ENCODE assay signal across 8 cellular contexts in the genomic region with DNA sequence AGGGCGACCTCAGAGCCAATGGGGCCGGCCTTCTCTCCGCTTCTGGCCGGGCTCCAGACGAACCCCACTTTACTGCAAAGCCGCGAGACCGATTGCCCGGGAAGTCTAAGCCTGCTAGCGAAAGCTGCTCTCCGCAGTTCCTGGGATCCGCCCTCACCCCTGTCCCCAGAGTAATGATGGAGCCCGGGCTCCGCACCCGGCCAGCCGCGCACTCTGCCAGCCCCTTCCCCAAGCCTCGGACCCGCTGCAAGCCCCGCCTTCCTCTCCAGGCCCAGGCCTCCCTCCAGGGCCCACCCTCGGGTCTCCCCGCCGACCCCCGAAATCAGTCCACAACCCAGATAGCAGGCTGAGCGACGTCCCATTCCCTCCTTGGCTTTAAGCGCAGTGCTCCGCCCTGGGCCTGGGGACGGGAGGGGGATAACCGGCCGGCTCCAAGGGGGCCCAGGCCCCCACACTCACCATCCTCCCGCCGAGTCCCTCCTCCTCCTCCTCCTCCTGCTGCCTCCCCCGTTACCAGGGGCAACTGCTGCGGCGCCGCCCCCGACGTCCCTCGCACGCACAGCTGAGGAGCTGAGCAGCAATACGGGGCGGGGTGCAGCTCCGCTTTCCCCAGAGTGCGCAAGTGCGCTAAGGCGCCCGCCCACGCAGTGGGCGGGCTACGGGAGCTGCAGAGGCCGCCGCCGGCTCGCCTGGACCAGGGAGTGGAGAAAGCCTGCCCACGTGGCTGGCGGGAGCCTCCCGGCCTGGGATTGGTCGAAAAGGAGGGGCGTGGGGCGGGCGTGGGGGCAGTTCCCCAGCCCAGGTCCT. TPM values are rescaled to one million over a fixed set of nuclear protein-coding genes. Genes with fewer than 3 reads are reported as not detected.
DNase-seq lines count a peak whose midpoint lies in the region; ATAC-seq, FAIRE-seq and TF ChIP-seq lines count a peak whose summit lies in the region.

A gene with protein sequence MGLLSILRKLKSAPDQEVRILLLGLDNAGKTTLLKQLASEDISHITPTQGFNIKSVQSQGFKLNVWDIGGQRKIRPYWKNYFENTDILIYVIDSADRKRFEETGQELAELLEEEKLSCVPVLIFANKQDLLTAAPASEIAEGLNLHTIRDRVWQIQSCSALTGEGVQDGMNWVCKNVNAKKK (minus strand): TSS at position 584 of the 807 bp plus-strand sequence. CDS start 122 bp downstream, at position 462.

- no peak for TF ChIP-seq CTCF in fibroblast of lung (conservative IDR thresholded peaks at IDR 0.05 in 1 of 2, IDR thresholded peaks at IDR 0.05 in 1 of 2; ENCODE audit: low read depth in 1 of 2, low read length in 2 of 2)

- peak within 1 kb of the TSS; percentile 93 for H3K9ac ChIP-seq in Karpas-422 (ENCODE audit: low read length)
- peak within 1 kb of the TSS; percentile 82 for H3K9ac ChIP-seq in fibroblast of lung (ENCODE audit: insufficient read depth, low read length)

- H3K9me3 ChIP-seq in Karpas-422 (ENCODE audit: low read length) (no peaks in the 10 kb centered on the region), fibroblast of lung (ENCODE audit: control insufficient read depth, insufficient read depth, low read depth, low read length) (no peaks in the 10 kb centered on the region)
- no peaks in the 10 kb centered on the region for H3K9me3 ChIP-seq in naive thymus-derived CD4-positive, alpha-beta T cell (ENCODE audit: control insufficient read depth in 2 of 3, low read length in 3 of 3)

- H3K4me1 Mint-ChIP-seq in activated T-helper 1 cell treated with anti-CD3 and anti-CD28 coated beads, Interleukin-12 subunit alpha, Interleukin-12 subunit beta, Interleukin-2, Interleukin-4 antibody, amounts not matched to agents 30 ng/mL and 10 ng/mL and 1 ng/mL, durations not matched to agents 14 hours and 24 hours and 36 hours (ENCODE audit: low read depth) = peaks cover 52% of the 10 kb centered on the region
- peaks cover 26 to 52% (median 43%) of the 10 kb centered on the region in 7 donors for H3K4me1 Mint-ChIP-seq in naive thymus-derived CD4-positive, alpha-beta T cell
- peaks cover 60% of the 10 kb centered on the region for H3K4me1 Mint-ChIP-seq in stimulated activated memory B cell treated with anti-CD40 and anti-IgM and Interleukin-4, amounts not matched to agents 10 μg/mL and 1 μg/mL and 100 μg/mL, for 72 hours

- H3K9me2 ChIP-seq in Karpas-422 (replicated peaks; ENCODE audit: insufficient read depth, low read length) = no peaks in the 10 kb centered on the region

- peak within 1 kb of the TSS; percentile 98 for H3K4me2 ChIP-seq in Karpas-422 (ENCODE audit: low read depth, low read length, poor library complexity, severe bottlenecking)
- peak within 1 kb of the TSS; percentile 97 for H3K4me2 ChIP-seq in fibroblast of lung (ENCODE audit: extremely low read depth, insufficient read depth, low read length)

- no peaks in the 10 kb centered on the region for H3K27me3 Mint-ChIP-seq in activated T-helper 1 cell treated with anti-CD3 and anti-CD28 coated beads, Interleukin-12 subunit alpha, Interleukin-12 subunit beta, Interleukin-2, Interleukin-4 antibody, amounts not matched to agents 30 ng/mL and 10 ng/mL and 1 ng/mL, durations not matched to agents 14 hours and 24 hours and 36 hours (ENCODE audit: insufficient read depth)
- no peaks in the 10 kb centered on the region for H3K27me3 Mint-ChIP-seq in naive thymus-derived CD4-positive, alpha-beta T cell
- no peaks in the 10 kb centered on the region for H3K27me3 Mint-ChIP-seq in stimulated activated memory B cell treated with anti-CD40 and anti-IgM and Interleukin-4, amounts not matched to agents 10 μg/mL and 1 μg/mL and 100 μg/mL, for 72 hours

- intact Hi-C loops in activated T-helper 1 cell treated with anti-CD3 and anti-CD28 coated beads, Interleukin-12 subunit alpha, Interleukin-12 subunit beta, Interleukin-2, Interleukin-4 antibody, amounts not matched to agents 30 ng/mL and 10 ng/mL and 1 ng/mL, durations not matched to agents 14 hours and 24 hours and 36 hours (cut with micrococcal nuclease) = loop anchor here (1.0 to 10.0 kb wide), 16 partner anchors 9 to 1201 kb away; a partner anchor contains a TSS
- intact Hi-C loops in naive thymus-derived CD4-positive, alpha-beta T cell (cut with micrococcal nuclease) = loop anchor here (1.0 to 10.0 kb wide), 16 partner anchors 29 to 653 kb away; a partner anchor contains a TSS

- DNase-seq in Daoy (ENCODE audit: low read depth) (peak; percentile 97), Karpas-422 (peak; percentile 99), RCC 7860 (ENCODE audit: low spot score) (peak; percentile 96), fibroblast of lung (ENCODE audit: low read depth in 2 of 2) (peak; percentile 97 to 99)
- DNase-seq in activated T-helper 1 cell treated with anti-CD3 and anti-CD28 coated beads, Interleukin-12 subunit alpha, Interleukin-12 subunit beta, Interleukin-2, Interleukin-4 antibody, amounts not matched to agents 30 ng/mL and 10 ng/mL and 1 ng/mL, durations not matched to agents 14 hours and 24 hours and 36 hours (ENCODE audit: low spot score) = peak; percentile 95
- DNase-seq in naive thymus-derived CD4-positive, alpha-beta T cell = peak; percentile 75 to 95 (median 89)

- peak within 1 kb of the TSS; percentile 88 for H3K4me3 Mint-ChIP-seq in activated T-helper 1 cell treated with anti-CD3 and anti-CD28 coated beads, Interleukin-12 subunit alpha, Interleukin-12 subunit beta, Interleukin-2, Interleukin-4 antibody, amounts not matched to agents 30 ng/mL and 10 ng/mL and 1 ng/mL, durations not matched to agents 14 hours and 24 hours and 36 hours
- peak within 1 kb of the TSS; percentile 86 to 98 (median 94) for H3K4me3 Mint-ChIP-seq in naive thymus-derived CD4-positive, alpha-beta T cell
- H3K4me3 Mint-ChIP-seq in stimulated activated memory B cell treated with anti-CD40 and anti-IgM and Interleukin-4, amounts not matched to agents 10 μg/mL and 1 μg/mL and 100 μg/mL, for 72 hours = peak within 1 kb of the TSS; percentile 83

- POLR2A ChIA-PET in naive thymus-derived CD4-positive, alpha-beta T cell (lab: Charles Lee) = interaction anchor here (0.7 to 5.8 kb wide), 17 partner anchors 12 to 204 kb away, joined by 3 to 83 read pairs (median 4); a partner anchor contains a TSS

- H3K79me2 ChIP-seq in Karpas-422 (ENCODE audit: low read length) = peaks cover 80% of the 10 kb centered on the region
- H3K79me2 ChIP-seq in fibroblast of lung (ENCODE audit: control insufficient read depth, insufficient read depth, low read length) = peaks cover 34% of the 10 kb centered on the region

- H4K20me1 ChIP-seq in Karpas-422 (ENCODE audit: insufficient read depth, low read depth, low read length) (no peaks in the 10 kb centered on the region), fibroblast of lung (ENCODE audit: control insufficient read depth, extremely low read depth, insufficient read depth, low read length) (no peaks in the 10 kb centered on the region)

- H3K36me3 ChIP-seq in Karpas-422 (ENCODE audit: insufficient read depth, low read length) = peaks cover 17% of the 10 kb centered on the region
- H3K36me3 ChIP-seq in fibroblast of lung (ENCODE audit: control insufficient read depth, insufficient read depth, low read length) = no peaks in the 10 kb centered on the region
- H3K36me3 ChIP-seq in naive thymus-derived CD4-positive, alpha-beta T cell (ENCODE audit: control insufficient read depth in 2 of 3, insufficient read depth in 3 of 3, low read length in 3 of 3) = peaks cover 0 to 5% (median 0%) of the 10 kb centered on the region in 3 experiments

- CTCF ChIA-PET in naive thymus-derived CD4-positive, alpha-beta T cell (lab: Charles Lee) = interaction anchor here (1.0 to 2.7 kb wide), 7 partner anchors 29 to 227 kb away, joined by 3 to 16 read pairs (median 3); a partner anchor contains a TSS

- peaks cover 8% of the 10 kb centered on the region for H3K36me3 Mint-ChIP-seq in activated T-helper 1 cell treated with anti-CD3 and anti-CD28 coated beads, Interleukin-12 subunit alpha, Interleukin-12 subunit beta, Interleukin-2, Interleukin-4 antibody, amounts not matched to agents 30 ng/mL and 10 ng/mL and 1 ng/mL, durations not matched to agents 14 hours and 24 hours and 36 hours (ENCODE audit: low read depth)
- peaks cover 0 to 6% (median 4%) of the 10 kb centered on the region in 5 donors for H3K36me3 Mint-ChIP-seq in naive thymus-derived CD4-positive, alpha-beta T cell
- H3K36me3 Mint-ChIP-seq in stimulated activated memory B cell treated with anti-CD40 and anti-IgM and Interleukin-4, amounts not matched to agents 10 μg/mL and 1 μg/mL and 100 μg/mL, for 72 hours = peaks cover 16% of the 10 kb centered on the region

- peak within 1 kb of the TSS; percentile 55; the same call in 1 of the 2 replicates for H2AFZ ChIP-seq in Karpas-422 (ENCODE audit: low read length)
- H2AFZ ChIP-seq in fibroblast of lung (ENCODE audit: low read length) = peak within 1 kb of the TSS; percentile 73

- H3K9me3 Mint-ChIP-seq in activated T-helper 1 cell treated with anti-CD3 and anti-CD28 coated beads, Interleukin-12 subunit alpha, Interleukin-12 subunit beta, Interleukin-2, Interleukin-4 antibody, amounts not matched to agents 30 ng/mL and 10 ng/mL and 1 ng/mL, durations not matched to agents 14 hours and 24 hours and 36 hours = no peaks in the 10 kb centered on the region
- H3K9me3 Mint-ChIP-seq in naive thymus-derived CD4-positive, alpha-beta T cell = no peaks in the 10 kb centered on the region
- H3K9me3 Mint-ChIP-seq in stimulated activated memory B cell treated with anti-CD40 and anti-IgM and Interleukin-4, amounts not matched to agents 10 μg/mL and 1 μg/mL and 100 μg/mL, for 72 hours = no peaks in the 10 kb centered on the region

- H3K4me3 ChIP-seq in Karpas-422 (ENCODE audit: low read length) (peak within 1 kb of the TSS; percentile 98), fibroblast of lung (replicated peaks in 1 of 4; ENCODE audit: control extremely low read depth in 1 of 4, insufficient read depth in 1 of 4, low read depth in 3 of 4, low read length in 4 of 4) (peak within 1 kb of the TSS; percentile 84 to 93 (median 88))
- H3K4me3 ChIP-seq in naive thymus-derived CD4-positive, alpha-beta T cell (ENCODE audit: low read length) = peak within 1 kb of the TSS; percentile 98

- peak within 1 kb of the TSS; percentile 91 for H3K27ac Mint-ChIP-seq in activated T-helper 1 cell treated with anti-CD3 and anti-CD28 coated beads, Interleukin-12 subunit alpha, Interleukin-12 subunit beta, Interleukin-2, Interleukin-4 antibody, amounts not matched to agents 30 ng/mL and 10 ng/mL and 1 ng/mL, durations not matched to agents 14 hours and 24 hours and 36 hours
- peak within 1 kb of the TSS; percentile 66 to 95 (median 90) for H3K27ac Mint-ChIP-seq in naive thymus-derived CD4-positive, alpha-beta T cell
- H3K27ac Mint-ChIP-seq in stimulated activated memory B cell treated with anti-CD40 and anti-IgM and Interleukin-4, amounts not matched to agents 10 μg/mL and 1 μg/mL and 100 μg/mL, for 72 hours = peak within 1 kb of the TSS; percentile 92

- H3K27me3 ChIP-seq in Karpas-422 (ENCODE audit: low read length) = no peaks in the 10 kb centered on the region
- H3K27me3 ChIP-seq in fibroblast of lung (ENCODE audit: control insufficient read depth, insufficient read depth, low read length) = no peaks in the 10 kb centered on the region
- no peaks in the 10 kb centered on the region for H3K27me3 ChIP-seq in naive thymus-derived CD4-positive, alpha-beta T cell (ENCODE audit: control insufficient read depth in 2 of 2, insufficient read depth in 2 of 2, low read length in 2 of 2)

- peak; percentile 72 for FAIRE-seq in RCC 7860 (lab: Jason Lieb, UNC)

- H3K27ac ChIP-seq in Karpas-422 (ENCODE audit: low read length) (peak within 1 kb of the TSS; percentile 98), fibroblast of lung (ENCODE audit: insufficient read depth, low read length) (peak within 1 kb of the TSS; percentile 87)
- H3K27ac ChIP-seq in naive thymus-derived CD4-positive, alpha-beta T cell (ENCODE audit: low read depth, low read length) = peak within 1 kb of the TSS; percentile 92

- H3K4me1 ChIP-seq in Karpas-422 (ENCODE audit: low read length) = peaks cover 69% of the 10 kb centered on the region
- H3K4me1 ChIP-seq in fibroblast of lung (ENCODE audit: control insufficient read depth, extremely low read depth, insufficient read depth, low read length) = peaks cover 13% of the 10 kb centered on the region
- peaks cover 4 to 18% of the 10 kb centered on the region in 2 donors for H3K4me1 ChIP-seq in naive thymus-derived CD4-positive, alpha-beta T cell (ENCODE audit: control insufficient read depth in 2 of 2, insufficient read depth in 2 of 2, low read length in 2 of 2)

- ATAC-seq in GM21825 (IDR thresholded peaks at IDR 0.05; ENCODE audit: unreplicated experiment) = peak; percentile 73
- peak; percentile 96 for ATAC-seq in naive thymus-derived CD4-positive, alpha-beta T cell
- ATAC-seq in stimulated activated memory B cell treated with anti-CD40 and anti-IgM and Interleukin-4, amounts not matched to agents 10 μg/mL and 1 μg/mL and 100 μg/mL, for 72 hours = peak; percentile 95

RNA-seq across cellular contexts. Expression of the gene that starts here (rescaled TPM):
- total RNA-seq in Daoy (2014; rRNA removed; shearing (Covaris generic)) = 5.9 and 9.0 TPM in 2 replicates
- 4.6 and 6.6 TPM in 2 replicates for total RNA-seq in Karpas-422 (2014; rRNA removed; shearing (Covaris generic); ENCODE audit: low replicate concordance)
- 6.6 and 6.8 TPM in 2 replicates for total RNA-seq in activated T-helper 1 cell treated with anti-CD3 and anti-CD28 coated beads, Interleukin-12 subunit alpha, Interleukin-12 subunit beta, Interleukin-2, Interleukin-4 antibody, amounts not matched to agents 30 ng/mL and 10 ng/mL and 1 ng/mL, durations not matched to agents 14 hours and 24 hours and 36 hours
- 8.5 and 10.6 TPM in 2 replicates for total RNA-seq in fibroblast of lung
- polyA plus RNA-seq in fibroblast of lung = 22.0 and 22.9 TPM in 2 replicates
- 23.9 and 26.2 TPM in 2 replicates for polyA plus RNA-seq in fibroblast of lung (2012)
- 1.3 and 1.7 TPM in 2 replicates for polyA minus RNA-seq in fibroblast of lung (ENCODE audit: low replicate concordance)
- total RNA-seq in naive thymus-derived CD4-positive, alpha-beta T cell = 1 to 10 TPM; 1.3 to 5.1 (median 2.9) TPM
- 1 to 10 TPM; 2.2 to 3.4 TPM for polyA plus RNA-seq in naive thymus-derived CD4-positive, alpha-beta T cell

Comparison
In these comparisons a context has a peak if more than half of its experiments do, and no peak if none do; other contexts are left out.
1. Peak in every context shown above with its lines: DNase-seq, ATAC-seq, H3K4me3 ChIP-seq and H3K27ac ChIP-seq.